In genomic region chr6:119445666-119446622, GRCh38 we compare ENCODE assay signal across 10 cellular contexts.
DNase-seq lines count a peak whose midpoint lies in the region; ATAC-seq and TF ChIP-seq lines count a peak whose summit lies in the region.
"Had no signal": no experiment of that assay in that cellular context is flagged by ENCODE, and none has a peak within 500 bp of the region (broad histone marks: within the 10 kb centered on the region; RNA-seq: fewer than 3 reads in every experiment).

No MANE protein-coding gene starts in this region.

- TF ChIP-seq CTCF in gastrocnemius medialis (IDR thresholded peaks at IDR 0.05 in 4 of 5, conservative IDR thresholded peaks at IDR 0.05 in 1 of 5), result no peak

- intact Hi-C loops in gastrocnemius medialis (cut with DNase I; ENCODE audit: low total_unique reads), result no loop called here

- ATAC-seq in GM21360 (IDR thresholded peaks at IDR 0.05; ENCODE audit: unreplicated experiment) (peak; percentile 28), gastrocnemius medialis (peak in 1 of 2 donors; percentile 55), HG03139 (IDR thresholded peaks at IDR 0.05; ENCODE audit: unreplicated experiment) (no peak)

- no peak overlapping the region for H3K4me3 ChIP-seq in gastrocnemius medialis

- no peak for TF ChIP-seq POLR2A in gastrocnemius medialis (IDR thresholded peaks at IDR 0.05)

- no peaks in the 10 kb centered on the region for H3K9me3 ChIP-seq in gastrocnemius medialis

- no peaks in the 10 kb centered on the region for H3K27me3 ChIP-seq in gastrocnemius medialis

- H3K27ac ChIP-seq in gastrocnemius medialis, result peak overlapping the region in 3 of 4 donors; percentile 15 to 39 (median 24)

- H3K36me3 ChIP-seq in gastrocnemius medialis, result no peaks in the 10 kb centered on the region

- no peaks in the 10 kb centered on the region for H3K4me1 ChIP-seq in gastrocnemius medialis

- peak; percentile 40 for DNase-seq in NCI-H69 (lab: John Stamatoyannopoulos, UW)
- peak; percentile 34 for DNase-seq in fibroblast of gingiva (ENCODE audit: low read depth)
- DNase-seq in gastrocnemius medialis, result no peak
- DNase-seq in stimulated activated naive CD4-positive, alpha-beta T cell treated with Interleukin-2 at 50 U/mL for 16 hours (lab: John Stamatoyannopoulos, UW), result no peak
- DNase-seq in activated naive CD4-positive, alpha-beta T cell (lab: John Stamatoyannopoulos, UW), result no peak
- no peak for DNase-seq in NCI-H1105 treated with DMSO at 0.1 percent for 48 hours (lab: John Stamatoyannopoulos, UW)
- DNase-seq: activated CD4-positive, alpha-beta T cell treated with anti-CD3 and anti-CD28 coated beads for 48 hours; immature natural killer cell had no signal

- in situ Hi-C loops in gastrocnemius medialis (cut with MboI; ENCODE audit: low sequenced_read_pairs in 4 of 4), result no loop called here

Comparison
In these comparisons a context has a peak if more than half of its experiments do, and no peak if none do; other contexts are left out.
1. DNase-seq: peak in NCI-H69 (single experiment) and fibroblast of gingiva (single experiment); none in gastrocnemius medialis (0 of 2), stimulated activated naive CD4-positive, alpha-beta T cell treated with Interleukin-2 at 50 U/mL for 16 hours (single experiment), activated naive CD4-positive, alpha-beta T cell (0 of 4) and NCI-H1105 treated with DMSO at 0.1 percent for 48 hours (single experiment).